ENCODE assay signal across 24 cellular contexts in genomic region chr3:151894219-151894618, GRCh38. TPM values are rescaled to one million over a fixed set of nuclear protein-coding genes. Genes with fewer than 3 reads are reported as not detected.
DNase-seq lines count a peak whose midpoint lies in the region; ATAC-seq, FAIRE-seq and TF ChIP-seq lines count a peak whose summit lies in the region.
"Had no signal": no experiment of that assay in that cellular context is flagged by ENCODE, and none has a peak within 500 bp of the region (broad histone marks: within the 10 kb centered on the region; RNA-seq: fewer than 3 reads in every experiment).

No MANE protein-coding gene starts in this region.

- H4K20me1 ChIP-seq in SK-N-SH (ENCODE audit: insufficient read depth) (no peaks in the 10 kb centered on the region), K562 (replicated peaks; ENCODE audit: control insufficient read depth, insufficient read depth, low read length) (no peaks in the 10 kb centered on the region)

- no peak for FAIRE-seq in K562 (lab: Jason Lieb, UNC)

- H2AFZ ChIP-seq in SK-N-SH (ENCODE audit: low read depth): no peak overlapping the region
- H2AFZ ChIP-seq in K562 (ENCODE audit: low read depth, low read length): peak overlapping the region; percentile 75

- no TSS peak for BruUV-seq in K562 (replicated peaks; lab: Mats Ljungman, UMichigan)

- in situ Hi-C loops in K562 (cut with MboI): no loop called here

- H3K9ac ChIP-seq in SK-N-SH: no peak overlapping the region
- H3K9ac ChIP-seq in K562 (ENCODE audit: insufficient read depth in 1 of 2, low read depth in 2 of 2, low read length in 2 of 2): no peak overlapping the region

- no peaks in the 10 kb centered on the region; a peak in 1 of 4 replicates for H3K4me1 ChIP-seq in SK-N-SH (ENCODE audit: control insufficient read depth in 1 of 2, insufficient read depth in 2 of 2, low read depth in 1 of 2, low read length in 1 of 2)
- H3K4me1 ChIP-seq in K562 (replicated peaks in 1 of 2; ENCODE audit: control insufficient read depth in 2 of 2, insufficient read depth in 2 of 2, low read length in 2 of 2): peaks cover 0 to 5% of the 10 kb centered on the region in 2 experiments; a peak in 3 of 5 replicates
- H3K4me1 ChIP-seq: HAP-1 had no signal

- peaks cover 53% of the 10 kb centered on the region for H3K79me2 ChIP-seq in SK-N-SH (ENCODE audit: insufficient read depth)
- H3K79me2 ChIP-seq in K562 (ENCODE audit: control insufficient read depth, insufficient read depth, low read length): no peaks in the 10 kb centered on the region

- intact Hi-C loops in K562 (cut with micrococcal nuclease): no loop called here

- H3K4me2 ChIP-seq in SK-N-SH (no peak overlapping the region), K562 (ENCODE audit: insufficient read depth, low read length) (no peak overlapping the region)

- H3K4me3 ChIP-seq in SK-N-SH (ENCODE audit: low read depth in 2 of 2, low read length in 1 of 2) (no peak overlapping the region), K562 (no peak overlapping the region)
- H3K4me3 ChIP-seq: HAP-1 had no signal

- DNase-seq in SK-N-SH: no peak
- no peak for DNase-seq in K562 (ENCODE audit: extremely low read depth in 1 of 4, low spot score in 3 of 4)
- no peak for DNase-seq in NCI-H1694 treated with DMSO at 0.1 percent for 48 hours (lab: John Stamatoyannopoulos, UW)
- DNase-seq: 8988T; AML-193; CD8-positive, alpha-beta memory T cell; GDM1; NCI-H1105; NCI-H146; NCI-H2029 treated with DMSO at 0.1 percent for 48 hours; NCI-H226; NCI-H510A treated with DMSO at 0.1 percent for 48 hours; NCI-H774; PC-3; RPMI8226; SHP77 had no signal

- no peaks in the 10 kb centered on the region for H3K9me3 ChIP-seq in SK-N-SH
- peaks cover 8% of the 10 kb centered on the region for H3K9me3 ChIP-seq in KOPT-K1 (ENCODE audit: insufficient read depth, low read length, poor library complexity, severe bottlenecking)
- no peaks in the 10 kb centered on the region for H3K9me3 ChIP-seq in K562 (replicated peaks; ENCODE audit: control insufficient read depth, insufficient read depth, low read depth, low read length)
- H3K9me3 ChIP-seq: HAP-1 had no signal

- POLR2A ChIA-PET in SK-N-SH (lab: Yijun Ruan, JAX) (no interaction called here), K562 (lab: Yijun Ruan, JAX) (no interaction called here)

- H3K36me3 ChIP-seq in SK-N-SH (replicated peaks in 1 of 2; ENCODE audit: control insufficient read depth in 1 of 2, insufficient read depth in 2 of 2, low read length in 1 of 2) (peaks cover 4 to 13% of the 10 kb centered on the region in 2 experiments), KOPT-K1 (ENCODE audit: insufficient read depth, low read length) (no peaks in the 10 kb centered on the region), K562 (ENCODE audit: control insufficient read depth, insufficient read depth, low read length) (no peaks in the 10 kb centered on the region)
- H3K36me3 ChIP-seq: HAP-1 had no signal

- ATAC-seq in SK-N-SH treated with all-trans-retinoic acid at 6 μM for 48 hours (no peak), K562 (no peak), GM19035 (IDR thresholded peaks at IDR 0.05; ENCODE audit: unreplicated experiment) (no peak), GM21528 (IDR thresholded peaks at IDR 0.05; ENCODE audit: low FRiP score, unreplicated experiment) (no peak)
- ATAC-seq: PC-3 had no signal

- TF ChIP-seq RAD21 in SK-N-SH (IDR thresholded peaks at IDR 0.05; ENCODE audit: low read length): no peak
- no peak for TF ChIP-seq RAD21 in K562 (CRISPR knock-in tag; conservative IDR thresholded peaks at IDR 0.05 in 1 of 2, IDR thresholded peaks at IDR 0.05 in 1 of 2)

- H3K27ac ChIP-seq in SK-N-SH (ENCODE audit: low read depth in 2 of 2, low read length in 1 of 2): peak overlapping the region in 1 of 2 experiments; percentile 70; a peak in 2 of 4 replicates
- peak overlapping the region; percentile 69 for H3K27ac ChIP-seq in KOPT-K1 (ENCODE audit: low read depth, low read length, poor library complexity, severe bottlenecking)
- H3K27ac ChIP-seq in K562 (ENCODE audit: extremely low read depth, low read depth, low read length): no peak overlapping the region
- H3K27ac ChIP-seq: C4-2B had no signal

- peaks cover 32% of the 10 kb centered on the region for H3F3A ChIP-seq in SK-N-SH (replicated peaks; ENCODE audit: insufficient read depth)

- CTCF ChIA-PET in SK-N-SH (lab: Yijun Ruan, JAX): no interaction called here
- CTCF ChIA-PET in K562 (lab: Yijun Ruan, JAX; ENCODE audit: low intra/inter-chr PET ratio): no interaction called here

- no peak for TF ChIP-seq POLR2A in K562 (conservative IDR thresholded peaks at IDR 0.05)

- no peaks in the 10 kb centered on the region for H3K9me1 ChIP-seq in K562 (ENCODE audit: control insufficient read depth, insufficient read depth, low read length)

- H3K27me3 ChIP-seq in SK-N-SH (ENCODE audit: insufficient read depth) (no peaks in the 10 kb centered on the region), K562 (ENCODE audit: control insufficient read depth in 2 of 2, insufficient read depth in 2 of 2, low read length in 2 of 2) (no peaks in the 10 kb centered on the region)

- TF ChIP-seq EP300 in SK-N-SH (IDR thresholded peaks at IDR 0.05; ENCODE audit: borderline replicate concordance in 1 of 2, low read depth in 1 of 2, low read length in 1 of 2): no peak
- no peak for TF ChIP-seq EP300 in K562 (IDR thresholded peaks at IDR 0.05; ENCODE audit: low read length)

- no peaks in the 10 kb centered on the region for H3K9me2 ChIP-seq in SK-N-SH

- TF ChIP-seq CTCF in SK-N-SH (IDR thresholded peaks at IDR 0.05) (no peak), K562 (IDR thresholded peaks at IDR 0.05 in 2 of 3, conservative IDR thresholded peaks at IDR 0.05 in 1 of 3; ENCODE audit: insufficient read depth in 2 of 3, low read depth in 1 of 3, low read length in 3 of 3) (no peak)

TF ChIP-seq in SK-N-SH, 30 proteins besides CTCF, POLR2A, EP300 and RAD21:
- TF ChIP-seq ELF1 (IDR thresholded peaks at IDR 0.05) (0 out of 2 replicates have a peak, but pooled peaks have one; percentile 15), TAF1 (IDR thresholded peaks at IDR 0.05; ENCODE audit: borderline replicate concordance, low read depth, low read length) (no peak)
TF ChIP-seq in SK-N-SH: peak in this region for 1.

TF ChIP-seq in SK-N-SH treated with all-trans-retinoic acid at 6 μM for 48 hours, 23 proteins besides CTCF, POLR2A, EP300 and RAD21 (continues in another document):
- TF ChIP-seq SNAI2 (CRISPR knock-in tag; IDR thresholded peaks at IDR 0.05) (no peak), BACH2 (CRISPR knock-in tag; IDR thresholded peaks at IDR 0.05; ENCODE audit: borderline replicate concordance) (no peak), PATZ1 (CRISPR knock-in tag; IDR thresholded peaks at IDR 0.05; ENCODE audit: borderline replicate concordance) (no peak)

TF ChIP-seq in K562, 482 proteins besides CTCF, POLR2A, EP300 and RAD21:
- TF ChIP-seq DMBX1 (CRISPR knock-in tag; IDR thresholded peaks at IDR 0.05; ENCODE audit: borderline replicate concordance) (peak; percentile 19; the same call in 1 of the 2 replicates), YY1 (IDR thresholded peaks at IDR 0.05; ENCODE audit: borderline replicate concordance in 1 of 3, control insufficient read depth in 1 of 3, extremely low read depth in 1 of 3, insufficient read depth in 3 of 3, insufficient read length in 1 of 3, insufficient replicate concordance in 2 of 3, low read depth in 1 of 3, low read length in 2 of 3) (peak in 1 of 3 experiments; percentile 78), KDM5B (IDR thresholded peaks at IDR 0.05; ENCODE audit: insufficient replicate concordance, low read depth, low read length) (no peak)

RNA-seq across cellular contexts. Expression of gene SUCNR1, which starts 20.8 kb away (rescaled TPM):
- polyA plus RNA-seq in SK-N-SH (2012; rRNA removed) (1.5 and 2.9 TPM in 2 replicates), K562 (2011; rRNA removed) (0.04 and 0.07 TPM in 2 replicates), K562 (2014; fragmentation: Illumina TruSeq; extraction: Trizol) (0.11 and 0.13 TPM in 2 replicates), K562 (2014; fragmentation: Nextera tagmentation; extraction: Ambion mirVana) (under 1 TPM; 0.08 to 0.10 TPM), K562 (2014; rRNA removed) (0.08 and 0.12 TPM in 2 replicates)
- polyA plus RNA-seq in SK-N-SH (2012; cell fraction: cytosol; rRNA removed): 3.5 and 4.6 TPM in 2 replicates
- 1.1 and 3.5 TPM in 2 replicates for polyA plus RNA-seq in SK-N-SH (2012; cell fraction: nucleus; rRNA removed)
- not detected in 2 replicates for total RNA-seq in K562 (2011; cell fraction: chromatin; rRNA removed; ENCODE audit: low replicate concordance)
- total RNA-seq in K562 (2011; cell fraction: nucleolus; rRNA removed): not detected in 2 replicates
- 0.15 TPM in 2 replicates for total RNA-seq in K562 (2011; cell fraction: nucleoplasm; rRNA removed)
- total RNA-seq in K562 (2014; rRNA removed) (0.08 and 0.14 TPM in 2 replicates), K562 (2014; rRNA removed; fragmentation: Illumina TruSeq; extraction: Trizol) (0.13 and 0.15 TPM in 2 replicates), K562 (2015; rRNA removed; fragmentation: Illumina TruSeq; extraction: Trizol) (0.54 and 0.57 TPM in 2 replicates), K562 (2021) (0.09 and 0.24 TPM in 2 replicates)
- 0.04 TPM in 1 of 2 replicates, not detected in the other for polyA plus RNA-seq in K562 (2011; cell fraction: cytosol; rRNA removed)
- 0.06 TPM in 2 replicates for polyA plus RNA-seq in K562 (2011; cell fraction: nucleus; rRNA removed)
- 0.33 and 0.68 TPM in 2 replicates for polyA plus RNA-seq in K562 (2012)
- 0.07 and 0.09 TPM in 2 replicates for polyA minus RNA-seq in K562 (2011; rRNA and poly(A)+ RNA removed)
- not detected in 2 replicates for polyA minus RNA-seq in K562 (2011; cell fraction: cytosol; rRNA and poly(A)+ RNA removed)
- not detected in 2 replicates for polyA minus RNA-seq in K562 (2011; cell fraction: nucleus; rRNA and poly(A)+ RNA removed)
- total RNA-seq: CD8-positive, alpha-beta memory T cell; PC-3; T-helper 2 cell treated with Interferon-gamma antibody and Interleukin-4, amounts not matched to agents 100 ng/mL and 5 ng/mL, for 36 hours had no signal
- polyA plus RNA-seq: AG04450; CD8-positive, alpha-beta memory T cell had no signal

Comparison
In these comparisons a context has a peak if more than half of its experiments do, and no peak if none do; other contexts are left out.
1. Of the 27 proteins assayed by ChIP-seq in both K562 and SK-N-SH: peak only in K562: none; only in SK-N-SH: ELF1; in both: none; in neither: 25; mixed calls (peak in some experiments, not most) for 1.